1 cellular context compared by ENCODE assay signal in the genomic region with DNA sequence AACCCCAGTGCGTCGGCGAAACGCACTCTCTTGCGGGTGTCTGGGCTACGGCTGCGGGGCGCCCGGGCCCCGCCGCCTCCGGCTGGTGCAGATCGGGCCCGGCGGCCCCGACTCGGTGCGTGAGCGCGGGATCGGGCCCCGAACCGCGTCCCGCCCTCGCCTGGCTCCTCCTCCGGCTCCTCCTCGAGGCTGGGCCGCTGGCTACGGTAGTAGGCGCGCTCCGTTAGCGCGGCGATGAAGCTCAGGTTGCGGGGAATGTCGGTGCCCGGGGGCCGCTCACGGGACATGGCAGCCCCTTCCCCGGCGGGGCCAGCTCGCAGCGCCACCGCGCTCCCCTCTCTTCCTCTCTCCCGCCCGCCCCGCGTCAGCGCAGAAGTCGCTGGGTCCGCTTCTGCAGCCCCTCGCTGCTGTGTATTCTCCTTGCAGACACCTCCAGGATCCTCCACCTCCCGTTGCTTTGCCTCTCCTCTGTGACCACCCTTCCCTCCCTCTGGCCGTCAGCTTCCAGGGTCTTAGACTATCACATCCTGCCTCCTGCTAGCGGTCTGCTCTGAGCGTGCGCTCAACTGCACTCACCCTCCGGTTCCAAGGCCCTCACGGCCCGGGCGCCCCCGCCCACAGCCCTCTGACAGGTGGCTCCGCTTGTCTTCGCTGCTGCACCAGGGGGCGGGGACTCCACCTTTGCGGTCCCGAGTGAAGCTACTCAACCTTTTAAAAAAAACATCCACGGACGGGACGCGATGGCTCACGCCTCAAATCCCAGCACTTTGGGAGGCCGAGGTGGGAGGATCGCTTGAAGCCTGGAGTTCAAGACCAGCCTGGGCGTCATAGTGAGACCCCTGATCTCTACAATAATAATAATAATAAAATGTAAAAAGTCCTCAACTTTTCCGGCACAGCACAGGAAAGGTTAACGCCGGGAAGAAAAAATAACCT.
TF ChIP-seq lines count a peak whose summit lies in the region.

A gene with protein sequence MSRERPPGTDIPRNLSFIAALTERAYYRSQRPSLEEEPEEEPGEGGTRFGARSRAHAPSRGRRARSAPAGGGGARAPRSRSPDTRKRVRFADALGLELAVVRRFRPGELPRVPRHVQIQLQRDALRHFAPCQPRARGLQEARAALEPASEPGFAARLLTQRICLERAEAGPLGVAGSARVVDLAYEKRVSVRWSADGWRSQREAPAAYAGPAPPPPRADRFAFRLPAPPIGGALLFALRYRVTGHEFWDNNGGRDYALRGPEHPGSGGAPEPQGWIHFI (minus strand): TSS at position 570 of the 936 bp plus-strand sequence. CDS start 283 bp downstream, at position 287.

TF ChIP-seq in HepG2, 621 proteins besides CTCF, POLR2A, EP300 and RAD21 (continued from another document and continues in another):
- TF ChIP-seq NFE2L2 (IDR thresholded peaks at IDR 0.05; ENCODE audit: low read length) (0 out of 2 replicates have a peak, but pooled peaks have one; percentile 16), RARA (CRISPR knock-in tag; IDR thresholded peaks at IDR 0.05) (peak; percentile 32; the same call in 1 of the 2 replicates), GATA4 (IDR thresholded peaks at IDR 0.05; ENCODE audit: borderline replicate concordance, low read depth) (peak; percentile 75), ZNF432 (CRISPR knock-in tag; IDR thresholded peaks at IDR 0.05; ENCODE audit: borderline replicate concordance) (no peak), ZNF564 (CRISPR knock-in tag; IDR thresholded peaks at IDR 0.05) (no peak), MXD4 (CRISPR knock-in tag; IDR thresholded peaks at IDR 0.05) (peak; percentile 87), ATM (IDR thresholded peaks at IDR 0.05; ENCODE audit: borderline replicate concordance) (no peak), KLF16 (CRISPR knock-in tag; IDR thresholded peaks at IDR 0.05) (peak in 1 of 2 experiments; percentile 64; a peak in 2 of 4 replicates), NFE2L1 (CRISPR knock-in tag; IDR thresholded peaks at IDR 0.05; ENCODE audit: borderline replicate concordance) (no peak), ZNF44 (CRISPR knock-in tag; IDR thresholded peaks at IDR 0.05) (peak; percentile 91; the same call in 1 of the 2 replicates), HNRNPUL1 (IDR thresholded peaks at IDR 0.05; ENCODE audit: low read depth, low read length) (no peak), ZNF615 (CRISPR knock-in tag; IDR thresholded peaks at IDR 0.05; ENCODE audit: borderline replicate concordance) (no peak), AHR (CRISPR knock-in tag; IDR thresholded peaks at IDR 0.05) (peak; percentile 87; the same call in 1 of the 2 replicates), ZNF670 (CRISPR knock-in tag; IDR thresholded peaks at IDR 0.05; ENCODE audit: borderline replicate concordance) (no peak), ZNF430 (CRISPR knock-in tag; IDR thresholded peaks at IDR 0.05) (peak; percentile 96), ETV5 (CRISPR knock-in tag; IDR thresholded peaks at IDR 0.05; ENCODE audit: borderline replicate concordance) (peak; percentile 74), ZNF747 (CRISPR knock-in tag; IDR thresholded peaks at IDR 0.05; ENCODE audit: borderline replicate concordance) (peak; percentile 69), KAT8 (CRISPR knock-in tag; IDR thresholded peaks at IDR 0.05) (peak; percentile 76), JARID2 (CRISPR knock-in tag; IDR thresholded peaks at IDR 0.05; ENCODE audit: insufficient replicate concordance) (peak; percentile 97), ZNF234 (CRISPR knock-in tag; conservative IDR thresholded peaks at IDR 0.05) (no peak), ISL2 (CRISPR knock-in tag; IDR thresholded peaks at IDR 0.05) (peak; percentile 36), FOXK1 (CRISPR knock-in tag; IDR thresholded peaks at IDR 0.05; ENCODE audit: borderline replicate concordance, low read depth) (peak; percentile 76), ZBTB42 (CRISPR knock-in tag; IDR thresholded peaks at IDR 0.05) (0 out of 2 replicates have a peak, but pooled peaks have one; percentile 85), LCORL (IDR thresholded peaks at IDR 0.05) (no peak), LCORL (CRISPR knock-in tag; IDR thresholded peaks at IDR 0.05) (no peak), ZFX (CRISPR knock-in tag; IDR thresholded peaks at IDR 0.05; ENCODE audit: low read depth) (peak; percentile 86), PHB2 (IDR thresholded peaks at IDR 0.05; ENCODE audit: partially characterized antibody) (no peak), EHMT2 (IDR thresholded peaks at IDR 0.05; ENCODE audit: borderline replicate concordance, low read depth, low read length) (no peak), DPF2 (CRISPR knock-in tag; IDR thresholded peaks at IDR 0.05; ENCODE audit: borderline replicate concordance, low read depth) (no peak), RFXANK (CRISPR knock-in tag; IDR thresholded peaks at IDR 0.05) (0 out of 2 replicates have a peak, but pooled peaks have one; percentile 34), ZNF205 (CRISPR knock-in tag; IDR thresholded peaks at IDR 0.05) (no peak; the same call in 1 of the 2 replicates)
- TF ChIP-seq, protein P1, sequence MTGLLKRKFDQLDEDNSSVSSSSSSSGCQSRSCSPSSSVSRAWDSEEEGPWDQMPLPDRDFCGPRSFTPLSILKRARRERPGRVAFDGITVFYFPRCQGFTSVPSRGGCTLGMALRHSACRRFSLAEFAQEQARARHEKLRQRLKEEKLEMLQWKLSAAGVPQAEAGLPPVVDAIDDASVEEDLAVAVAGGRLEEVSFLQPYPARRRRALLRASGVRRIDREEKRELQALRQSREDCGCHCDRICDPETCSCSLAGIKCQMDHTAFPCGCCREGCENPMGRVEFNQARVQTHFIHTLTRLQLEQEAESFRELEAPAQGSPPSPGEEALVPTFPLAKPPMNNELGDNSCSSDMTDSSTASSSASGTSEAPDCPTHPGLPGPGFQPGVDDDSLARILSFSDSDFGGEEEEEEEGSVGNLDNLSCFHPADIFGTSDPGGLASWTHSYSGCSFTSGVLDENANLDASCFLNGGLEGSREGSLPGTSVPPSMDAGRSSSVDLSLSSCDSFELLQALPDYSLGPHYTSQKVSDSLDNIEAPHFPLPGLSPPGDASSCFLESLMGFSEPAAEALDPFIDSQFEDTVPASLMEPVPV (CRISPR knock-in tag; IDR thresholded peaks at IDR 0.05), result no peak; the same call in 1 of the 2 replicates
- TF ChIP-seq, protein P2, sequence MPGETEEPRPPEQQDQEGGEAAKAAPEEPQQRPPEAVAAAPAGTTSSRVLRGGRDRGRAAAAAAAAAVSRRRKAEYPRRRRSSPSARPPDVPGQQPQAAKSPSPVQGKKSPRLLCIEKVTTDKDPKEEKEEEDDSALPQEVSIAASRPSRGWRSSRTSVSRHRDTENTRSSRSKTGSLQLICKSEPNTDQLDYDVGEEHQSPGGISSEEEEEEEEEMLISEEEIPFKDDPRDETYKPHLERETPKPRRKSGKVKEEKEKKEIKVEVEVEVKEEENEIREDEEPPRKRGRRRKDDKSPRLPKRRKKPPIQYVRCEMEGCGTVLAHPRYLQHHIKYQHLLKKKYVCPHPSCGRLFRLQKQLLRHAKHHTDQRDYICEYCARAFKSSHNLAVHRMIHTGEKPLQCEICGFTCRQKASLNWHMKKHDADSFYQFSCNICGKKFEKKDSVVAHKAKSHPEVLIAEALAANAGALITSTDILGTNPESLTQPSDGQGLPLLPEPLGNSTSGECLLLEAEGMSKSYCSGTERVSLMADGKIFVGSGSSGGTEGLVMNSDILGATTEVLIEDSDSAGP (CRISPR knock-in tag; IDR thresholded peaks at IDR 0.05; ENCODE audit: borderline replicate concordance), result no peak
- TF ChIP-seq, protein P3, sequence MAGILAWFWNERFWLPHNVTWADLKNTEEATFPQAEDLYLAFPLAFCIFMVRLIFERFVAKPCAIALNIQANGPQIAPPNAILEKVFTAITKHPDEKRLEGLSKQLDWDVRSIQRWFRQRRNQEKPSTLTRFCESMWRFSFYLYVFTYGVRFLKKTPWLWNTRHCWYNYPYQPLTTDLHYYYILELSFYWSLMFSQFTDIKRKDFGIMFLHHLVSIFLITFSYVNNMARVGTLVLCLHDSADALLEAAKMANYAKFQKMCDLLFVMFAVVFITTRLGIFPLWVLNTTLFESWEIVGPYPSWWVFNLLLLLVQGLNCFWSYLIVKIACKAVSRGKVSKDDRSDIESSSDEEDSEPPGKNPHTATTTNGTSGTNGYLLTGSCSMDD (CRISPR knock-in tag; IDR thresholded peaks at IDR 0.05), result peak; percentile 53; the same call in 1 of the 2 replicates
- TF ChIP-seq, protein P4, sequence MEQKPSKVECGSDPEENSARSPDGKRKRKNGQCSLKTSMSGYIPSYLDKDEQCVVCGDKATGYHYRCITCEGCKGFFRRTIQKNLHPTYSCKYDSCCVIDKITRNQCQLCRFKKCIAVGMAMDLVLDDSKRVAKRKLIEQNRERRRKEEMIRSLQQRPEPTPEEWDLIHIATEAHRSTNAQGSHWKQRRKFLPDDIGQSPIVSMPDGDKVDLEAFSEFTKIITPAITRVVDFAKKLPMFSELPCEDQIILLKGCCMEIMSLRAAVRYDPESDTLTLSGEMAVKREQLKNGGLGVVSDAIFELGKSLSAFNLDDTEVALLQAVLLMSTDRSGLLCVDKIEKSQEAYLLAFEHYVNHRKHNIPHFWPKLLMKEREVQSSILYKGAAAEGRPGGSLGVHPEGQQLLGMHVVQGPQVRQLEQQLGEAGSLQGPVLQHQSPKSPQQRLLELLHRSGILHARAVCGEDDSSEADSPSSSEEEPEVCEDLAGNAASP (CRISPR knock-in tag; IDR thresholded peaks at IDR 0.05; ENCODE audit: borderline replicate concordance), result peak; percentile 5
- TF ChIP-seq, protein P5, sequence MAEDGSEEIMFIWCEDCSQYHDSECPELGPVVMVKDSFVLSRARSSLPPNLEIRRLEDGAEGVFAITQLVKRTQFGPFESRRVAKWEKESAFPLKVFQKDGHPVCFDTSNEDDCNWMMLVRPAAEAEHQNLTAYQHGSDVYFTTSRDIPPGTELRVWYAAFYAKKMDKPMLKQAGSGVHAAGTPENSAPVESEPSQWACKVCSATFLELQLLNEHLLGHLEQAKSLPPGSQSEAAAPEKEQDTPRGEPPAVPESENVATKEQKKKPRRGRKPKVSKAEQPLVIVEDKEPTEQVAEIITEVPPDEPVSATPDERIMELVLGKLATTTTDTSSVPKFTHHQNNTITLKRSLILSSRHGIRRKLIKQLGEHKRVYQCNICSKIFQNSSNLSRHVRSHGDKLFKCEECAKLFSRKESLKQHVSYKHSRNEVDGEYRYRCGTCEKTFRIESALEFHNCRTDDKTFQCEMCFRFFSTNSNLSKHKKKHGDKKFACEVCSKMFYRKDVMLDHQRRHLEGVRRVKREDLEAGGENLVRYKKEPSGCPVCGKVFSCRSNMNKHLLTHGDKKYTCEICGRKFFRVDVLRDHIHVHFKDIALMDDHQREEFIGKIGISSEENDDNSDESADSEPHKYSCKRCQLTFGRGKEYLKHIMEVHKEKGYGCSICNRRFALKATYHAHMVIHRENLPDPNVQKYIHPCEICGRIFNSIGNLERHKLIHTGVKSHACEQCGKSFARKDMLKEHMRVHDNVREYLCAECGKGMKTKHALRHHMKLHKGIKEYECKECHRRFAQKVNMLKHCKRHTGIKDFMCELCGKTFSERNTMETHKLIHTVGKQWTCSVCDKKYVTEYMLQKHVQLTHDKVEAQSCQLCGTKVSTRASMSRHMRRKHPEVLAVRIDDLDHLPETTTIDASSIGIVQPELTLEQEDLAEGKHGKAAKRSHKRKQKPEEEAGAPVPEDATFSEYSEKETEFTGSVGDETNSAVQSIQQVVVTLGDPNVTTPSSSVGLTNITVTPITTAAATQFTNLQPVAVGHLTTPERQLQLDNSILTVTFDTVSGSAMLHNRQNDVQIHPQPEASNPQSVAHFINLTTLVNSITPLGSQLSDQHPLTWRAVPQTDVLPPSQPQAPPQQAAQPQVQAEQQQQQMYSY (CRISPR knock-in tag; IDR thresholded peaks at IDR 0.05), result no peak
- TF ChIP-seq, protein P6, sequence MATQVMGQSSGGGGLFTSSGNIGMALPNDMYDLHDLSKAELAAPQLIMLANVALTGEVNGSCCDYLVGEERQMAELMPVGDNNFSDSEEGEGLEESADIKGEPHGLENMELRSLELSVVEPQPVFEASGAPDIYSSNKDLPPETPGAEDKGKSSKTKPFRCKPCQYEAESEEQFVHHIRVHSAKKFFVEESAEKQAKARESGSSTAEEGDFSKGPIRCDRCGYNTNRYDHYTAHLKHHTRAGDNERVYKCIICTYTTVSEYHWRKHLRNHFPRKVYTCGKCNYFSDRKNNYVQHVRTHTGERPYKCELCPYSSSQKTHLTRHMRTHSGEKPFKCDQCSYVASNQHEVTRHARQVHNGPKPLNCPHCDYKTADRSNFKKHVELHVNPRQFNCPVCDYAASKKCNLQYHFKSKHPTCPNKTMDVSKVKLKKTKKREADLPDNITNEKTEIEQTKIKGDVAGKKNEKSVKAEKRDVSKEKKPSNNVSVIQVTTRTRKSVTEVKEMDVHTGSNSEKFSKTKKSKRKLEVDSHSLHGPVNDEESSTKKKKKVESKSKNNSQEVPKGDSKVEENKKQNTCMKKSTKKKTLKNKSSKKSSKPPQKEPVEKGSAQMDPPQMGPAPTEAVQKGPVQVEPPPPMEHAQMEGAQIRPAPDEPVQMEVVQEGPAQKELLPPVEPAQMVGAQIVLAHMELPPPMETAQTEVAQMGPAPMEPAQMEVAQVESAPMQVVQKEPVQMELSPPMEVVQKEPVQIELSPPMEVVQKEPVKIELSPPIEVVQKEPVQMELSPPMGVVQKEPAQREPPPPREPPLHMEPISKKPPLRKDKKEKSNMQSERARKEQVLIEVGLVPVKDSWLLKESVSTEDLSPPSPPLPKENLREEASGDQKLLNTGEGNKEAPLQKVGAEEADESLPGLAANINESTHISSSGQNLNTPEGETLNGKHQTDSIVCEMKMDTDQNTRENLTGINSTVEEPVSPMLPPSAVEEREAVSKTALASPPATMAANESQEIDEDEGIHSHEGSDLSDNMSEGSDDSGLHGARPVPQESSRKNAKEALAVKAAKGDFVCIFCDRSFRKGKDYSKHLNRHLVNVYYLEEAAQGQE (IDR thresholded peaks at IDR 0.05; ENCODE audit: borderline replicate concordance in 1 of 2, low read depth in 1 of 2, low read length in 2 of 2), result peak in 1 of 2 experiments; percentile 42; a peak in 1 of 4 replicates
- TF ChIP-seq, protein P7, sequence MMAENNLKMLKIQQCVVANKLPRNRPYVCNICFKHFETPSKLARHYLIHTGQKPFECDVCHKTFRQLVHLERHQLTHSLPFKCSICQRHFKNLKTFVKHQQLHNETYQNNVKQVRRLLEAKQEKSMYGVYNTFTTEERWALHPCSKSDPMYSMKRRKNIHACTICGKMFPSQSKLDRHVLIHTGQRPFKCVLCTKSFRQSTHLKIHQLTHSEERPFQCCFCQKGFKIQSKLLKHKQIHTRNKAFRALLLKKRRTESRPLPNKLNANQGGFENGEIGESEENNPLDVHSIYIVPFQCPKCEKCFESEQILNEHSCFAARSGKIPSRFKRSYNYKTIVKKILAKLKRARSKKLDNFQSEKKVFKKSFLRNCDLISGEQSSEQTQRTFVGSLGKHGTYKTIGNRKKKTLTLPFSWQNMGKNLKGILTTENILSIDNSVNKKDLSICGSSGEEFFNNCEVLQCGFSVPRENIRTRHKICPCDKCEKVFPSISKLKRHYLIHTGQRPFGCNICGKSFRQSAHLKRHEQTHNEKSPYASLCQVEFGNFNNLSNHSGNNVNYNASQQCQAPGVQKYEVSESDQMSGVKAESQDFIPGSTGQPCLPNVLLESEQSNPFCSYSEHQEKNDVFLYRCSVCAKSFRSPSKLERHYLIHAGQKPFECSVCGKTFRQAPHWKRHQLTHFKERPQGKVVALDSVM (CRISPR knock-in tag; IDR thresholded peaks at IDR 0.05), result no peak
